Comparison of ENCODE assay signal across 12 cellular contexts in genomic region chr10:113056468-113057021, GRCh38.
DNase-seq lines count a peak whose midpoint lies in the region; ATAC-seq and TF ChIP-seq lines count a peak whose summit lies in the region.
"Had no signal": no experiment of that assay in that cellular context is flagged by ENCODE, and none has a peak within 500 bp of the region (broad histone marks: within the 10 kb centered on the region; RNA-seq: fewer than 3 reads in every experiment).

No MANE protein-coding gene starts in this region.

- no TSS peak for BruUV-seq in MCF 10A (replicated peaks; lab: Mats Ljungman, UMichigan)

- H3K36me3 Mint-ChIP-seq in MCF 10A (ENCODE audit: insufficient read depth, unreplicated experiment), result peaks cover 7% of the 10 kb centered on the region
- H3K36me3 Mint-ChIP-seq: brain had no signal

- H3K27ac Mint-ChIP-seq in MCF 10A (ENCODE audit: low read depth, unreplicated experiment), result no peak overlapping the region
- H3K27ac Mint-ChIP-seq: activated CD4-positive, alpha-beta memory T cell treated with anti-CD3 and anti-CD28 coated beads, Interleukin-2, amount 10 ng/mL, durations not matched to agents 7 days and 5 days; brain had no signal

- POLR2A ChIA-PET in MCF 10A (lab: Yijun Ruan, JAX), result interaction anchor here (0.5 to 10.5 kb wide), 17 partner anchors 9 to 106 kb away, joined by 3 to 171 read pairs (median 5); partner anchors contain the start of gene TCF7L2

- H3K9me3 Mint-ChIP-seq in MCF 10A (ENCODE audit: unreplicated experiment), result no peaks in the 10 kb centered on the region
- H3K9me3 Mint-ChIP-seq: activated CD4-positive, alpha-beta memory T cell treated with anti-CD3 and anti-CD28 coated beads, Interleukin-2, amount 10 ng/mL, durations not matched to agents 7 days and 5 days; brain had no signal

- no peaks in the 10 kb centered on the region for H3K9me3 ChIP-seq in right atrium auricular region
- H3K9me3 ChIP-seq in right cardiac atrium (ENCODE audit: control insufficient read depth, low read length), result no peaks in the 10 kb centered on the region
- no peaks in the 10 kb centered on the region for H3K9me3 ChIP-seq in mesodermal cell (ENCODE audit: control insufficient read depth, low read length)

- H3K4me3 ChIP-seq in right atrium auricular region (no peak overlapping the region), right cardiac atrium (ENCODE audit: low read length) (no peak overlapping the region), mesodermal cell (ENCODE audit: extremely low read depth, insufficient read depth, low read length, poor library complexity, severe bottlenecking) (no peak overlapping the region)

- peaks cover 18% of the 10 kb centered on the region for H3K4me1 Mint-ChIP-seq in MCF 10A (ENCODE audit: insufficient read depth, unreplicated experiment)
- H3K4me1 Mint-ChIP-seq: activated CD4-positive, alpha-beta memory T cell treated with anti-CD3 and anti-CD28 coated beads, Interleukin-2, amount 10 ng/mL, durations not matched to agents 7 days and 5 days had no signal

- CTCF ChIA-PET in MCF 10A (lab: Yijun Ruan, JAX), result interaction anchor here (0.6 to 1.5 kb wide), 8 partner anchors 10 to 1416 kb away, joined by 3 to 4 read pairs (median 3); no protein-coding TSS in a partner anchor

- H3K27me3 ChIP-seq in right atrium auricular region (no peaks in the 10 kb centered on the region), right cardiac atrium (ENCODE audit: control insufficient read depth, insufficient read depth) (no peaks in the 10 kb centered on the region)

- DNase-seq in right atrium auricular region (ENCODE audit: low spot score), result no peak
- DNase-seq in right cardiac atrium, result no peak
- DNase-seq in MCF 10A (ENCODE audit: unreplicated experiment), result peak; percentile 87
- DNase-seq in DMS 273 (lab: John Stamatoyannopoulos, UW; ENCODE audit: unreplicated experiment), result no peak
- DNase-seq in SIG-M5 treated with dmso at 0.1 percent for 504 hours (lab: John Stamatoyannopoulos, UW; ENCODE audit: unreplicated experiment), result no peak
- no peak for DNase-seq in COLO668 (lab: John Stamatoyannopoulos, UW; ENCODE audit: unreplicated experiment)
- DNase-seq: activated CD4-positive, alpha-beta memory T cell treated with anti-CD3 and anti-CD28 coated beads, Interleukin-2, amount 10 ng/mL, durations not matched to agents 7 days and 5 days; NCI-H1694; RPMI8226 had no signal

- H3K4me3 Mint-ChIP-seq in MCF 10A (ENCODE audit: unreplicated experiment), result peak overlapping the region; percentile 32
- H3K4me3 Mint-ChIP-seq: activated CD4-positive, alpha-beta memory T cell treated with anti-CD3 and anti-CD28 coated beads, Interleukin-2, amount 10 ng/mL, durations not matched to agents 7 days and 5 days had no signal

- no peak for ATAC-seq in right cardiac atrium
- ATAC-seq in GM19397 (IDR thresholded peaks at IDR 0.05; ENCODE audit: unreplicated experiment), result no peak

- H3K36me3 ChIP-seq in right atrium auricular region (no peaks in the 10 kb centered on the region), mesodermal cell (ENCODE audit: control insufficient read depth, insufficient read depth, low read length) (peaks cover 13% of the 10 kb centered on the region)

- H3K27ac ChIP-seq in right atrium auricular region (peak overlapping the region; percentile 28 to 77), right cardiac atrium (ENCODE audit: low read length) (no peak overlapping the region), mesodermal cell (ENCODE audit: low read depth, low read length, severe bottlenecking) (peak overlapping the region; percentile 84)

- intact Hi-C loops in right cardiac atrium (cut with DNase I) (no loop called here), MCF 10A (cut with micrococcal nuclease) (loop anchor here (2.0 to 5.0 kb wide), 3 partner anchors 56 to 106 kb away; partner anchors contain the start of gene TCF7L2)

- WGBS in right cardiac atrium, result 61% methylated on average over 8 of the region's 8 CpGs
- WGBS in mesodermal cell (ENCODE audit: insufficient coverage in 2 of 2), 2 experiments, result 84 to 95% methylated on average over 3 to 4 of the region's 8 CpGs

- H3K4me1 ChIP-seq in right atrium auricular region, result peaks cover 0 to 72% of the 10 kb centered on the region in 2 donors
- peaks cover 31% of the 10 kb centered on the region for H3K4me1 ChIP-seq in right cardiac atrium (ENCODE audit: control insufficient read depth, insufficient read depth, low read length)
- peaks cover 90% of the 10 kb centered on the region for H3K4me1 ChIP-seq in mesodermal cell (ENCODE audit: control insufficient read depth, insufficient read depth, low read length, poor library complexity, severe bottlenecking)

- H3K27me3 Mint-ChIP-seq in MCF 10A (ENCODE audit: insufficient read depth, unreplicated experiment), result no peaks in the 10 kb centered on the region
- H3K27me3 Mint-ChIP-seq: brain had no signal

- TF ChIP-seq CTCF in right atrium auricular region (IDR thresholded peaks at IDR 0.05) (no peak), MCF 10A (IDR thresholded peaks at IDR 0.05; ENCODE audit: unreplicated experiment) (no peak)
